ENCODE assay signal across 1 cellular context in genomic region chr20:654427-654770, GRCh38.
TF ChIP-seq lines count a peak whose summit lies in the region.

No MANE protein-coding gene starts in this region.

TF ChIP-seq in HepG2, 621 proteins besides CTCF, POLR2A, EP300 and RAD21:
- no peak for TF ChIP-seq DMTF1 (CRISPR knock-in tag; IDR thresholded peaks at IDR 0.05)
- TF ChIP-seq PRMT3 (CRISPR knock-in tag; IDR thresholded peaks at IDR 0.05; ENCODE audit: borderline replicate concordance, low read depth), result no peak
- 0 out of 2 replicates have a peak, but pooled peaks have one; percentile 11 for TF ChIP-seq ZNF30 (CRISPR knock-in tag; IDR thresholded peaks at IDR 0.05)
- 0 out of 2 replicates have a peak, but pooled peaks have one; percentile 27 for TF ChIP-seq BATF2 (CRISPR knock-in tag; IDR thresholded peaks at IDR 0.05)
- 0 out of 2 replicates have a peak, but pooled peaks have one; percentile 2 for TF ChIP-seq ZBTB10 (CRISPR knock-in tag; IDR thresholded peaks at IDR 0.05; ENCODE audit: borderline replicate concordance)
- TF ChIP-seq REL (CRISPR knock-in tag; conservative IDR thresholded peaks at IDR 0.05), result 0 out of 2 replicates have a peak, but pooled peaks have one; percentile 11
- no peak for TF ChIP-seq SMC3 (IDR thresholded peaks at IDR 0.05; ENCODE audit: low read length)
- TF ChIP-seq ZNF670 (CRISPR knock-in tag; IDR thresholded peaks at IDR 0.05; ENCODE audit: borderline replicate concordance), result 0 out of 2 replicates have a peak, but pooled peaks have one; percentile 1
- TF ChIP-seq FOXO4 (CRISPR knock-in tag; conservative IDR thresholded peaks at IDR 0.05), result 0 out of 2 replicates have a peak, but pooled peaks have one; percentile 16
- TF ChIP-seq ZNF414 (CRISPR knock-in tag; IDR thresholded peaks at IDR 0.05), result 0 out of 2 replicates have a peak, but pooled peaks have one; percentile 8
TF ChIP-seq in HepG2: peak in this region for 7.
